21 cellular contexts compared by ENCODE assay signal in the genomic region with DNA sequence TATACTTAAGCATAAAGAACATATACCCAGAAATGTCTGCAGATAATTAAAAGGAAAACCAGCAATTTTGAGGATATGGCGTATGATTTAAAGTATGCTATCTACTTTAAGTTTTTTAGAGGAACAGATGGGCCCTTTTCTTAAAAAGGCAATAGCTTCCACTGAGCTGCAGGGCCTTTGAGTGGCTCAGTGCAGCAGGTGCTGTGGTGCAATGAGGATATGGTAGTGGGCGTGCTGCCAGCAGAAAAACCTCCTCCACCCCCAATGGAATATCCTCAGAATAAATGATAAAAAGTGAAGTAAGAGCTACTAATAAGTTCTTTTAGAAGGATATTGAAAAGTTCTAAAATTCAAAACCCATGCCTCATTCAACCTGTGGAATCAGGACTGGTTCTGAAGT.
DNase-seq lines count a peak whose midpoint lies in the region; ATAC-seq and FAIRE-seq lines count a peak whose summit lies in the region.
"Had no signal": no experiment of that assay in that cellular context is flagged by ENCODE, and none has a peak within 500 bp of the region (broad histone marks: within the 10 kb centered on the region; RNA-seq: fewer than 3 reads in every experiment).

No MANE protein-coding gene starts in this region.

- H3K27me3 Mint-ChIP-seq in T-helper 2 cell treated with Interferon-gamma antibody and Interleukin-4, amounts not matched to agents 5 μg/mL and 100 μg/mL, for 36 hours (ENCODE audit: low read depth), result no peaks in the 10 kb centered on the region
- H3K27me3 Mint-ChIP-seq in effector memory CD8-positive, alpha-beta T cell, result no peaks in the 10 kb centered on the region
- H3K27me3 Mint-ChIP-seq: activated naive CD4-positive, alpha-beta T cell treated with anti-CD3 and anti-CD28 coated beads, Interleukin-2, amount 50 U/mL, for 24 hours had no signal

- no peak for FAIRE-seq in frontal cortex (lab: Jason Lieb, UNC)
- FAIRE-seq: urothelium cell line had no signal

- H3K36me3 Mint-ChIP-seq in T-helper 2 cell treated with Interferon-gamma antibody and Interleukin-4, amounts not matched to agents 5 μg/mL and 100 μg/mL, for 36 hours (ENCODE audit: low read depth), result no peaks in the 10 kb centered on the region
- H3K36me3 Mint-ChIP-seq in effector memory CD8-positive, alpha-beta T cell (ENCODE audit: insufficient read depth), result no peaks in the 10 kb centered on the region
- H3K36me3 Mint-ChIP-seq: activated naive CD4-positive, alpha-beta T cell treated with anti-CD3 and anti-CD28 coated beads, Interleukin-2, amount 50 U/mL, for 24 hours; CD14-positive monocyte had no signal

- peak; percentile 16 for DNase-seq in COLO668 (lab: John Stamatoyannopoulos, UW; ENCODE audit: unreplicated experiment)
- DNase-seq in NCI-H1092 treated with DMSO at 0.1 percent for 48 hours (lab: John Stamatoyannopoulos, UW), result peak; percentile 71
- peak; percentile 94 for DNase-seq in NCI-H2171 treated with DMSO at 0.1 percent for 48 hours (lab: John Stamatoyannopoulos, UW)
- peak; percentile 63 for DNase-seq in SHP77 treated with DMSO at 0.1 percent for 48 hours (lab: John Stamatoyannopoulos, UW)
- DNase-seq in T-helper 9 cell, result no peak
- DNase-seq in T-helper 2 cell treated with Interferon-gamma antibody and Interleukin-4, amounts not matched to agents 5 μg/mL and 100 μg/mL, for 36 hours (ENCODE audit: low spot score), result no peak
- DNase-seq in effector memory CD8-positive, alpha-beta T cell, result no peak
- no peak for DNase-seq in frontal cortex (ENCODE audit: low spot score in 2 of 2)
- DNase-seq: activated T-cell treated with anti-CD3 and anti-CD28 coated beads, Interleukin-2, amount 50 U/mL, for 48 hours; cerebellar nuclear complex; effector CD4-positive, alpha-beta T cell; left lung; MV-4-11; NCI-H526 treated with DMSO at 0.1 percent for 48 hours; Peyer's patch; psoas muscle; stimulated activated CD4-positive, alpha-beta T cell treated with anti-CD3 and anti-CD28 coated beads, Interleukin-4, amount 100 ng/mL, for 24 hours had no signal

- no peak overlapping the region for H3K27ac Mint-ChIP-seq in T-helper 2 cell treated with Interferon-gamma antibody and Interleukin-4, amounts not matched to agents 5 μg/mL and 100 μg/mL, for 36 hours
- H3K27ac Mint-ChIP-seq in effector memory CD8-positive, alpha-beta T cell, result no peak overlapping the region
- H3K27ac Mint-ChIP-seq: activated naive CD4-positive, alpha-beta T cell treated with anti-CD3 and anti-CD28 coated beads, Interleukin-2, amount 50 U/mL, for 24 hours; CD14-positive monocyte had no signal

- no peak for ATAC-seq in effector memory CD8-positive, alpha-beta T cell (replicated peaks)
- ATAC-seq: esophagus mucosa, left lung, psoas muscle had no signal

- peaks cover 15% of the 10 kb centered on the region for H3K9me3 Mint-ChIP-seq in T-helper 2 cell treated with Interferon-gamma antibody and Interleukin-4, amounts not matched to agents 5 μg/mL and 100 μg/mL, for 36 hours
- H3K9me3 Mint-ChIP-seq in effector memory CD8-positive, alpha-beta T cell, result peaks cover under 1 to 2% of the 10 kb centered on the region in 2 donors

- no peak overlapping the region for H3K4me3 Mint-ChIP-seq in T-helper 2 cell treated with Interferon-gamma antibody and Interleukin-4, amounts not matched to agents 5 μg/mL and 100 μg/mL, for 36 hours
- H3K4me3 Mint-ChIP-seq in effector memory CD8-positive, alpha-beta T cell, result no peak overlapping the region
- H3K4me3 Mint-ChIP-seq: activated naive CD4-positive, alpha-beta T cell treated with anti-CD3 and anti-CD28 coated beads, Interleukin-2, amount 50 U/mL, for 24 hours; CD14-positive monocyte had no signal

- H3K4me1 Mint-ChIP-seq in T-helper 2 cell treated with Interferon-gamma antibody and Interleukin-4, amounts not matched to agents 5 μg/mL and 100 μg/mL, for 36 hours (ENCODE audit: low read depth), result no peaks in the 10 kb centered on the region
- no peaks in the 10 kb centered on the region for H3K4me1 Mint-ChIP-seq in effector memory CD8-positive, alpha-beta T cell (ENCODE audit: low read depth in 2 of 2)
- H3K4me1 Mint-ChIP-seq: activated naive CD4-positive, alpha-beta T cell treated with anti-CD3 and anti-CD28 coated beads, Interleukin-2, amount 50 U/mL, for 24 hours; CD14-positive monocyte had no signal

Comparison
In these comparisons a context has a peak if more than half of its experiments do, and no peak if none do; other contexts are left out.
1. DNase-seq: peak in COLO668 (single experiment), NCI-H1092 treated with DMSO at 0.1 percent for 48 hours (single experiment), NCI-H2171 treated with DMSO at 0.1 percent for 48 hours (single experiment) and SHP77 treated with DMSO at 0.1 percent for 48 hours (single experiment); none in T-helper 9 cell (single experiment), T-helper 2 cell treated with Interferon-gamma antibody and Interleukin-4, amounts not matched to agents 5 μg/mL and 100 μg/mL, for 36 hours (single experiment), effector memory CD8-positive, alpha-beta T cell (0 of 3) and frontal cortex (0 of 2).